ENCODE assay signal across 18 cellular contexts in the genomic region with DNA sequence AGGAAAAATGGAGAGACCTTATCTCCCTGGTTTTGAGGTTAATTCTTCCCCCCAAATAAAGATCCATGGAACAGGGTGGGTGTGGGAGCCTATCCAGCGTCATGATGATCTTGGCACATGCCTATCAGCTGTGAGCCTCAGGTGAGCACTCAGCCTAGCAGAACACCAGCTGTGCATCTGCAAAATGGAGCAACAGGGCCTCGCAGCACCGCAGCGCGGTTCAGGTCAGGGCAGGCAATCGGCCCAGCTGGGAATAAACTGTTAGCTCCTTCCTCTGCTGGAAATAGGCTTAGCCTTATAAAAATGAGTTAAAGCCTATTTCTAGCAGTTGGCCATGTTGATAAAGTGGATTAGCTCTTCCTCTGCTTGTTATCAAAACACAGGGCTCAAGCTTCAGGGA.
"Had no signal": no experiment of that assay in that cellular context is flagged by ENCODE, and none has a peak within 500 bp of the region (broad histone marks: within the 10 kb centered on the region; RNA-seq: fewer than 3 reads in every experiment).

No MANE protein-coding gene starts in this region.

- H3K4me1 ChIP-seq: psoas muscle had no signal

- DNase-seq: activated CD4-positive, alpha-beta memory T cell treated with anti-CD3 and anti-CD28 coated beads for 36 hours; activated CD4-positive, alpha-beta T cell treated with anti-CD3 and anti-CD28 coated beads for 36 hours; activated naive CD4-positive, alpha-beta T cell treated with Interleukin-2 at 50 U/mL for 16 hours; activated naive CD8-positive, alpha-beta T cell treated with anti-CD3 and anti-CD28 coated beads, Interleukin-2, amount 50 U/mL, for 24 hours; activated T-cell treated with anti-CD3 and anti-CD28 coated beads for 4 hours; brain microvascular endothelial cell; effector memory CD4-positive, alpha-beta T cell; esophagus squamous epithelium; ovary; psoas muscle; right cardiac atrium; small intestine; stimulated activated CD4-positive, alpha-beta T cell treated with anti-CD3 and anti-CD28 coated beads, Interleukin-15, amount 100 ng/mL, for 24 hours; stimulated activated CD4-positive, alpha-beta T cell treated with anti-CD3 and anti-CD28 coated beads, Interleukin-2, amount 100 ng/mL, for 48 hours; SW 1271; T-helper 2 cell had no signal

- H3K27me3 ChIP-seq: brain microvascular endothelial cell, esophagus squamous epithelium, ovary had no signal

- H3K36me3 ChIP-seq: brain microvascular endothelial cell, esophagus squamous epithelium, ovary had no signal

- H3K27ac ChIP-seq: brain microvascular endothelial cell, ovary, psoas muscle had no signal

- H3K4me3 ChIP-seq: esophagus squamous epithelium, ovary, psoas muscle had no signal

- ATAC-seq: activated CD4-positive, alpha-beta T cell treated with anti-CD3 and anti-CD28 coated beads for 36 hours; activated naive CD8-positive, alpha-beta T cell treated with anti-CD3 and anti-CD28 coated beads, Interleukin-2, amount 50 U/mL, for 24 hours; left lobe of liver; psoas muscle; right cardiac atrium had no signal

- H3K9me3 ChIP-seq: esophagus squamous epithelium, ovary, psoas muscle had no signal

- FAIRE-seq: islet of Langerhans, small intestine had no signal
